13 cellular contexts compared by ENCODE assay signal in genomic region chr10:113929522-113929921, GRCh38.
A peak's percentile ranks its signal among the peaks of the same experiment; 100 is the strongest.
DNase-seq lines count a peak whose midpoint lies in the region; TF ChIP-seq lines count a peak whose summit lies in the region.
"Had no signal": no experiment of that assay in that cellular context is flagged by ENCODE, and none has a peak within 500 bp of the region (broad histone marks: within the 10 kb centered on the region; RNA-seq: fewer than 3 reads in every experiment).

No MANE protein-coding gene starts in this region.

- H2AFZ ChIP-seq in smooth muscle cell (ENCODE audit: low read depth) = no peak overlapping the region

- H3K4me3 ChIP-seq in BE2C (ENCODE audit: low read depth, low read length) = no peak overlapping the region
- peak overlapping the region in 1 of 10 experiments; percentile 31; a peak in 2 of 20 replicates for H3K4me3 ChIP-seq in BLaER1 treated with 17β-estradiol and CSF1 and Interleukin-3, amounts not matched to agents 10 nM and 100 nM
- peak overlapping the region; percentile 28 for H3K4me3 ChIP-seq in WERI-Rb-1 (ENCODE audit: low read depth, low read length)
- H3K4me3 ChIP-seq in smooth muscle cell = no peak overlapping the region

- TF ChIP-seq CTCF in BE2C (IDR thresholded peaks at IDR 0.05; ENCODE audit: low read depth, low read length) (no peak), WERI-Rb-1 (IDR thresholded peaks at IDR 0.05; ENCODE audit: low read depth, low read length) (no peak), smooth muscle cell (IDR thresholded peaks at IDR 0.05; ENCODE audit: borderline replicate concordance, insufficient read depth, poor library complexity, severe bottlenecking) (no peak)

- peak overlapping the region in 2 of 11 experiments; percentile 35 to 45; a peak in 5 of 22 replicates for H3K9ac ChIP-seq in BLaER1 treated with 17β-estradiol and CSF1 and Interleukin-3, amounts not matched to agents 10 nM and 100 nM
- no peak overlapping the region for H3K9ac ChIP-seq in smooth muscle cell (ENCODE audit: low read depth)

- no peaks in the 10 kb centered on the region for H3K9me3 ChIP-seq in BE2C
- H3K9me3 ChIP-seq in BLaER1 treated with 17β-estradiol and CSF1 and Interleukin-3, amounts not matched to agents 10 nM and 100 nM (replicated peaks in 1 of 11) = peaks cover 16 to 30% (median 21%) of the 10 kb centered on the region in 11 experiments
- peaks cover 4% of the 10 kb centered on the region for H3K9me3 ChIP-seq in WERI-Rb-1 (ENCODE audit: severe bottlenecking)
- no peaks in the 10 kb centered on the region for H3K9me3 ChIP-seq in smooth muscle cell (replicated peaks; ENCODE audit: low read depth)

- no peaks in the 10 kb centered on the region for H3F3A ChIP-seq in smooth muscle cell (ENCODE audit: low read depth)

- H3K27me3 ChIP-seq in BE2C (no peaks in the 10 kb centered on the region), WERI-Rb-1 (ENCODE audit: insufficient read depth, low read depth, severe bottlenecking) (no peaks in the 10 kb centered on the region), smooth muscle cell (ENCODE audit: low read depth) (no peaks in the 10 kb centered on the region)
- no peaks in the 10 kb centered on the region for H3K27me3 ChIP-seq in BLaER1 treated with 17β-estradiol and CSF1 and Interleukin-3, amounts not matched to agents 10 nM and 100 nM

- peak; percentile 52 for DNase-seq in BE2C
- DNase-seq in WERI-Rb-1 = no peak
- DNase-seq in smooth muscle cell (lab: John Stamatoyannopoulos, UW; ENCODE audit: unreplicated experiment) = no peak
- no peak for DNase-seq in NCI-H526 treated with DMSO at 0.1 percent for 48 hours (lab: John Stamatoyannopoulos, UW)
- no peak for DNase-seq in stimulated activated CD4-positive, alpha-beta T cell treated with anti-CD3 and anti-CD28 coated beads, Interleukin-4, amount 100 ng/mL, for 24 hours
- DNase-seq in NCI-H1092 (lab: John Stamatoyannopoulos, UW) = no peak
- no peak for DNase-seq in activated T-cell treated with anti-CD3 and anti-CD28 coated beads for 4 hours
- DNase-seq: CD4-positive, alpha-beta memory T cell; DMS153; DMS79; GDM1; H9 had no signal

- H3K27ac ChIP-seq in BLaER1 treated with 17β-estradiol and CSF1 and Interleukin-3, amounts not matched to agents 10 nM and 100 nM = peak overlapping the region in 2 of 11 experiments; percentile 12 to 20; a peak in 3 of 22 replicates
- H3K27ac ChIP-seq in WERI-Rb-1 = no peak overlapping the region; the same call in 1 of the 2 replicates
- no peak overlapping the region for H3K27ac ChIP-seq in smooth muscle cell (ENCODE audit: low read depth)

- peak overlapping the region; percentile 54 to 91 (median 71) for H3K4me2 ChIP-seq in BLaER1 treated with 17β-estradiol and CSF1 and Interleukin-3, amounts not matched to agents 10 nM and 100 nM
- peak overlapping the region; percentile 13 for H3K4me2 ChIP-seq in smooth muscle cell

- H4K20me1 ChIP-seq in BLaER1 treated with 17β-estradiol and CSF1 and Interleukin-3, amounts not matched to agents 10 nM and 100 nM = no peaks in the 10 kb centered on the region
- no peaks in the 10 kb centered on the region for H4K20me1 ChIP-seq in smooth muscle cell (ENCODE audit: low read depth)

- WGBS in smooth muscle cell (ENCODE audit: low lambda C conversion rate) = 38% methylated on average over 6 of the region's 6 CpGs

- no peaks in the 10 kb centered on the region for H3K79me2 ChIP-seq in smooth muscle cell (ENCODE audit: low read depth)

- H3K36me3 ChIP-seq in BE2C = no peaks in the 10 kb centered on the region
- H3K36me3 ChIP-seq in BLaER1 treated with 17β-estradiol and CSF1 and Interleukin-3, amounts not matched to agents 10 nM and 100 nM = no peaks in the 10 kb centered on the region; a peak in 1 of 22 replicates
- H3K36me3 ChIP-seq in WERI-Rb-1 = no peaks in the 10 kb centered on the region
- H3K36me3 ChIP-seq in smooth muscle cell (ENCODE audit: low read depth) = no peaks in the 10 kb centered on the region

- peaks cover 5% of the 10 kb centered on the region for H3K4me1 ChIP-seq in BE2C
- peaks cover 10 to 25% (median 13%) of the 10 kb centered on the region in 10 experiments for H3K4me1 ChIP-seq in BLaER1 treated with 17β-estradiol and CSF1 and Interleukin-3, amounts not matched to agents 10 nM and 100 nM
- H3K4me1 ChIP-seq in smooth muscle cell (ENCODE audit: low read depth) = no peaks in the 10 kb centered on the region
